ENCODE assay signal across 4 cellular contexts in genomic region chr5:115928578-115929407, GRCh38. TPM values are rescaled to one million over a fixed set of nuclear protein-coding genes. Genes with fewer than 3 reads are reported as not detected.
"Had no signal": no experiment of that assay in that cellular context is flagged by ENCODE, and none has a peak within 500 bp of the region (broad histone marks: within the 10 kb centered on the region; RNA-seq: fewer than 3 reads in every experiment).

No MANE protein-coding gene starts in this region.

RNA-seq across cellular contexts. Expression of gene LVRN, which starts 33.5 kb away (rescaled TPM):
- total RNA-seq: activated CD4-positive, alpha-beta T cell treated with anti-CD3 and anti-CD28 coated beads, Interleukin-2, amount 10 ng/mL, durations not matched to agents 7 days and 5 days; activated T-cell treated with anti-CD3 and anti-CD28 coated beads, Interleukin-2, amount 50 U/mL, for 4 hours; activated T-helper 1 cell treated with anti-CD3 and anti-CD28 coated beads, Interleukin-12 subunit alpha, Interleukin-12 subunit beta, Interleukin-2, Interleukin-4 antibody, amounts not matched to agents 30 ng/mL and 10 ng/mL and 1 ng/mL, durations not matched to agents 14 hours and 24 hours and 36 hours; T-helper 17 cell had no signal
